ENCODE assay signal across 16 cellular contexts in the genomic region with DNA sequence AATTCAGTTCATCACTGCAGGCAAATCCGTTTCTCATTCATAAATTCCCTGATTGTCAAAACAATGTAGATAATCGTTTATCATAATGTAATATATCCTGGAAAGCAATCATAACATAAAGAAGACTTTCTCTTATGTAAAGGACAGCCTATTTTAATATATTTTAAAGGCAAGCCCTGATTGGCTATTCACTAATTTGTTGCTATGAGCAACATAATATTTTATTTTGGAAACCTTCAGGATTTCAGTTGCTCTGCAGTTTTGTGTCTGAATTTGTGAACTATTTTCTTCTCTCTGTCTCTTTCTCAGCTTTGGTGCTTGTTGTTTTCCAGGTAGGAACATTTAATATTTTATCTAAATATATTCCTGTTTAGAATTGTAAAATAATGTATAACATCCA.
DNase-seq lines count a peak whose midpoint lies in the region; ATAC-seq, FAIRE-seq and TF ChIP-seq lines count a peak whose summit lies in the region.
"Had no signal": no experiment of that assay in that cellular context is flagged by ENCODE, and none has a peak within 500 bp of the region (broad histone marks: within the 10 kb centered on the region; RNA-seq: fewer than 3 reads in every experiment).

No MANE protein-coding gene starts in this region.

- TF ChIP-seq CTCF in K562 (IDR thresholded peaks at IDR 0.05 in 2 of 3, conservative IDR thresholded peaks at IDR 0.05 in 1 of 3; ENCODE audit: insufficient read depth in 2 of 3, low read depth in 1 of 3, low read length in 3 of 3): no peak
- no peak for TF ChIP-seq CTCF in spleen (IDR thresholded peaks at IDR 0.05 in 8 of 11, conservative IDR thresholded peaks at IDR 0.05 in 3 of 11)

- H3K36me3 ChIP-seq in ACC112 (ENCODE audit: insufficient read depth, low read length) (no peaks in the 10 kb centered on the region), GM23248 (ENCODE audit: low read depth) (no peaks in the 10 kb centered on the region), K562 (ENCODE audit: control insufficient read depth, insufficient read depth, low read length) (no peaks in the 10 kb centered on the region), spleen (no peaks in the 10 kb centered on the region)

- 77 to 85% methylated on average over 2 of the region's 2 CpGs for WGBS in GM23248 (ENCODE audit: low coverage in 1 of 2, low lambda C conversion rate in 2 of 2, missing lambda C conversion rate in 2 of 2), 2 experiments
- 0% methylated on average over 2 of the region's 2 CpGs for WGBS in K562 (ENCODE audit: insufficient coverage, low coverage, missing lambda C conversion rate)
- 51 to 62% (median 55%) methylated on average over 2 of the region's 2 CpGs for WGBS in spleen, 5 donors

- H3K4me2 ChIP-seq in GM23248 (ENCODE audit: unreplicated experiment): peak overlapping the region; percentile 32
- H3K4me2 ChIP-seq in K562 (ENCODE audit: insufficient read depth, low read length): no peak overlapping the region
- H3K4me2 ChIP-seq: GM23338, KMS-11 had no signal

- H3K9me1 ChIP-seq in K562 (ENCODE audit: control insufficient read depth, insufficient read depth, low read length): no peaks in the 10 kb centered on the region

- no peak for TF ChIP-seq EP300 in K562 (IDR thresholded peaks at IDR 0.05; ENCODE audit: low read length)

- peaks cover 26% of the 10 kb centered on the region for H3K4me1 ChIP-seq in ACC112 (ENCODE audit: control insufficient read depth, insufficient read depth, low read length, unreplicated experiment)
- peaks cover 34% of the 10 kb centered on the region for H3K4me1 ChIP-seq in GM23248 (ENCODE audit: insufficient read depth)
- H3K4me1 ChIP-seq in K562 (replicated peaks in 1 of 2; ENCODE audit: control insufficient read depth in 2 of 2, insufficient read depth in 2 of 2, low read length in 2 of 2): no peaks in the 10 kb centered on the region
- H3K4me1 ChIP-seq in spleen: no peaks in the 10 kb centered on the region

- H3K27me3 ChIP-seq in ACC112 (ENCODE audit: insufficient read depth, low read length) (no peaks in the 10 kb centered on the region), GM23248 (replicated peaks; ENCODE audit: insufficient read depth) (no peaks in the 10 kb centered on the region), K562 (ENCODE audit: control insufficient read depth in 2 of 2, insufficient read depth in 2 of 2, low read length in 2 of 2) (no peaks in the 10 kb centered on the region), spleen (replicated peaks in 1 of 7) (no peaks in the 10 kb centered on the region)

- H3K9ac ChIP-seq in GM23248 (peak overlapping the region; percentile 53), K562 (ENCODE audit: insufficient read depth in 1 of 2, low read depth in 2 of 2, low read length in 2 of 2) (no peak overlapping the region)
- H3K9ac ChIP-seq: KMS-11 had no signal

- H4K20me1 ChIP-seq in GM23248 (ENCODE audit: insufficient read depth) (no peaks in the 10 kb centered on the region), K562 (replicated peaks; ENCODE audit: control insufficient read depth, insufficient read depth, low read length) (no peaks in the 10 kb centered on the region)

- intact Hi-C loops in K562 (cut with micrococcal nuclease) (no loop called here), spleen (cut with DNase I; ENCODE audit: low total_unique reads) (no loop called here)

- no TSS peak for BruUV-seq in K562 (replicated peaks; lab: Mats Ljungman, UMichigan)

- H3F3A ChIP-seq in GM23248 (ENCODE audit: insufficient read depth): peaks cover 22% of the 10 kb centered on the region

- in situ Hi-C loops in GM23248 (cut with MboI): no loop called here
- in situ Hi-C loops in K562 (cut with MboI): no loop called here

- CTCF ChIA-PET in K562 (lab: Yijun Ruan, JAX; ENCODE audit: low intra/inter-chr PET ratio): no interaction called here

- TF ChIP-seq POLR2A in K562 (conservative IDR thresholded peaks at IDR 0.05) (no peak), spleen (IDR thresholded peaks at IDR 0.05) (no peak)

- no peaks in the 10 kb centered on the region for H3K9me2 ChIP-seq in GM23248 (ENCODE audit: insufficient read depth)

- POLR2A ChIA-PET in K562 (lab: Yijun Ruan, JAX): no interaction called here

- H2AFZ ChIP-seq in ACC112 (ENCODE audit: low read length, unreplicated experiment): peak overlapping the region; percentile 67
- peak overlapping the region; percentile 30; the same call in 1 of the 2 replicates for H2AFZ ChIP-seq in GM23248
- no peak overlapping the region for H2AFZ ChIP-seq in K562 (ENCODE audit: low read depth, low read length)

- H3K27ac ChIP-seq in ACC112 (ENCODE audit: low read depth, low read length) (peak overlapping the region; percentile 81), GM23248 (peak overlapping the region; percentile 86), K562 (ENCODE audit: extremely low read depth, low read depth, low read length) (no peak overlapping the region), spleen (no peak overlapping the region)
- H3K27ac ChIP-seq: KMS-11 had no signal

- H3K4me3 ChIP-seq in ACC112 (ENCODE audit: low read depth, low read length): peak overlapping the region; percentile 52; the same call in 1 of the 2 replicates
- no peak overlapping the region for H3K4me3 ChIP-seq in GM23248
- no peak overlapping the region for H3K4me3 ChIP-seq in K562
- no peak overlapping the region for H3K4me3 ChIP-seq in spleen
- H3K4me3 ChIP-seq: GM23338 had no signal

- H3K9me3 ChIP-seq in GM23248 (ENCODE audit: low read depth): no peaks in the 10 kb centered on the region
- no peaks in the 10 kb centered on the region for H3K9me3 ChIP-seq in K562 (replicated peaks; ENCODE audit: control insufficient read depth, insufficient read depth, low read depth, low read length)
- no peaks in the 10 kb centered on the region for H3K9me3 ChIP-seq in spleen
- H3K9me3 ChIP-seq: Caco-2 had no signal

- TF ChIP-seq RAD21 in K562 (CRISPR knock-in tag; conservative IDR thresholded peaks at IDR 0.05 in 1 of 2, IDR thresholded peaks at IDR 0.05 in 1 of 2): no peak

- no peaks in the 10 kb centered on the region for H3K79me2 ChIP-seq in ACC112 (ENCODE audit: control insufficient read depth, insufficient read depth, low read length, unreplicated experiment)
- H3K79me2 ChIP-seq in GM23248 (ENCODE audit: insufficient read depth): no peaks in the 10 kb centered on the region
- no peaks in the 10 kb centered on the region for H3K79me2 ChIP-seq in K562 (ENCODE audit: control insufficient read depth, insufficient read depth, low read length)

- DNase-seq in GM23248 (peak; percentile 59), K562 (ENCODE audit: extremely low read depth in 1 of 4, low spot score in 3 of 4) (no peak), kidney tubule cell (ENCODE audit: low spot score) (peak; percentile 5), SHP77 (lab: John Stamatoyannopoulos, UW) (no peak), spleen (no peak)
- DNase-seq: AML-193, Caco-2, NCI-H1436, NCI-H2081, NCI-H524 had no signal

- no peak for ATAC-seq in K562
- no peak for ATAC-seq in GM21528 (IDR thresholded peaks at IDR 0.05; ENCODE audit: low FRiP score, unreplicated experiment)
- ATAC-seq in GM18909 (IDR thresholded peaks at IDR 0.05; ENCODE audit: poor library complexity, unreplicated experiment): no peak
- ATAC-seq: GM23338, Panc1 had no signal

- no peak for FAIRE-seq in K562 (lab: Jason Lieb, UNC)

TF ChIP-seq in K562, 482 proteins besides CTCF, POLR2A, EP300 and RAD21 (continues in another document):
- TF ChIP-seq RFX1 (IDR thresholded peaks at IDR 0.05) (peak; percentile 6; the same call in 1 of the 2 replicates), ZNF212 (CRISPR knock-in tag; IDR thresholded peaks at IDR 0.05) (no peak), WHSC1 (IDR thresholded peaks at IDR 0.05; ENCODE audit: low read length) (no peak), RAD51 (IDR thresholded peaks at IDR 0.05; ENCODE audit: borderline replicate concordance, low read depth) (no peak), SMAD4 (CRISPR knock-in tag; conservative IDR thresholded peaks at IDR 0.05) (no peak)
- TF ChIP-seq, protein P1, sequence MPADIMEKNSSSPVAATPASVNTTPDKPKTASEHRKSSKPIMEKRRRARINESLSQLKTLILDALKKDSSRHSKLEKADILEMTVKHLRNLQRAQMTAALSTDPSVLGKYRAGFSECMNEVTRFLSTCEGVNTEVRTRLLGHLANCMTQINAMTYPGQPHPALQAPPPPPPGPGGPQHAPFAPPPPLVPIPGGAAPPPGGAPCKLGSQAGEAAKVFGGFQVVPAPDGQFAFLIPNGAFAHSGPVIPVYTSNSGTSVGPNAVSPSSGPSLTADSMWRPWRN (IDR thresholded peaks at IDR 0.05; ENCODE audit: low read depth): no peak
- TF ChIP-seq, protein P2, sequence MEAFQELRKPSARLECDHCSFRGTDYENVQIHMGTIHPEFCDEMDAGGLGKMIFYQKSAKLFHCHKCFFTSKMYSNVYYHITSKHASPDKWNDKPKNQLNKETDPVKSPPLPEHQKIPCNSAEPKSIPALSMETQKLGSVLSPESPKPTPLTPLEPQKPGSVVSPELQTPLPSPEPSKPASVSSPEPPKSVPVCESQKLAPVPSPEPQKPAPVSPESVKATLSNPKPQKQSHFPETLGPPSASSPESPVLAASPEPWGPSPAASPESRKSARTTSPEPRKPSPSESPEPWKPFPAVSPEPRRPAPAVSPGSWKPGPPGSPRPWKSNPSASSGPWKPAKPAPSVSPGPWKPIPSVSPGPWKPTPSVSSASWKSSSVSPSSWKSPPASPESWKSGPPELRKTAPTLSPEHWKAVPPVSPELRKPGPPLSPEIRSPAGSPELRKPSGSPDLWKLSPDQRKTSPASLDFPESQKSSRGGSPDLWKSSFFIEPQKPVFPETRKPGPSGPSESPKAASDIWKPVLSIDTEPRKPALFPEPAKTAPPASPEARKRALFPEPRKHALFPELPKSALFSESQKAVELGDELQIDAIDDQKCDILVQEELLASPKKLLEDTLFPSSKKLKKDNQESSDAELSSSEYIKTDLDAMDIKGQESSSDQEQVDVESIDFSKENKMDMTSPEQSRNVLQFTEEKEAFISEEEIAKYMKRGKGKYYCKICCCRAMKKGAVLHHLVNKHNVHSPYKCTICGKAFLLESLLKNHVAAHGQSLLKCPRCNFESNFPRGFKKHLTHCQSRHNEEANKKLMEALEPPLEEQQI (IDR thresholded peaks at IDR 0.05): no peak

Comparison
In these comparisons a context has a peak if more than half of its experiments do, and no peak if none do; other contexts are left out.
1. H3K27ac ChIP-seq: peak in ACC112 (single experiment) and GM23248 (single experiment); none in K562 (single experiment) and spleen (0 of 8).
2. DNase-seq: peak in GM23248 (single experiment) and kidney tubule cell (single experiment); none in K562 (0 of 4), SHP77 (0 of 2) and spleen (single experiment).